In genomic region chr5:140174472-140175366, GRCh38 we compare ENCODE assay signal across 8 cellular contexts. TPM values are rescaled to one million over a fixed set of nuclear protein-coding genes. Genes with fewer than 3 reads are reported as not detected.
DNase-seq lines count a peak whose midpoint lies in the region; TF ChIP-seq lines count a peak whose summit lies in the region.

A gene with protein sequence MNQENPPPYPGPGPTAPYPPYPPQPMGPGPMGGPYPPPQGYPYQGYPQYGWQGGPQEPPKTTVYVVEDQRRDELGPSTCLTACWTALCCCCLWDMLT (plus strand): TSS chr5:140175188. CDS start chr5:140194466, 19,278 bp downstream.

- H3K9me3 ChIP-seq in SK-N-MC (ENCODE audit: low read depth, low read length) = no peaks in the 10 kb centered on the region
- no peaks in the 10 kb centered on the region for H3K9me3 ChIP-seq in suprapubic skin

- H3K27me3 Mint-ChIP-seq in HFFc6 (ENCODE audit: insufficient read depth) = no peaks in the 10 kb centered on the region; the same call in 1 of the 2 replicates
- H3K27me3 Mint-ChIP-seq in activated naive CD4-positive, alpha-beta T cell treated with anti-CD3 and anti-CD28 coated beads, Interleukin-2, amount 50 U/mL, for 24 hours = peaks cover 3% of the 10 kb centered on the region

- H3K4me1 ChIP-seq in suprapubic skin = peaks cover 40% of the 10 kb centered on the region

- TF ChIP-seq EP300 in suprapubic skin (IDR thresholded peaks at IDR 0.05) = no peak

- H3K9ac ChIP-seq in SK-N-MC (ENCODE audit: insufficient read length) = peak within 1 kb of the TSS; percentile 84

- no peaks in the 10 kb centered on the region for H3K9me3 Mint-ChIP-seq in HFFc6
- no peaks in the 10 kb centered on the region for H3K9me3 Mint-ChIP-seq in activated naive CD4-positive, alpha-beta T cell treated with anti-CD3 and anti-CD28 coated beads, Interleukin-2, amount 50 U/mL, for 24 hours

- H3K27ac ChIP-seq in SK-N-MC (peak within 1 kb of the TSS; percentile 82), suprapubic skin (peak within 1 kb of the TSS; percentile 98)

- peak within 1 kb of the TSS; percentile 90 for H3K27ac Mint-ChIP-seq in HFFc6
- H3K27ac Mint-ChIP-seq in activated naive CD4-positive, alpha-beta T cell treated with anti-CD3 and anti-CD28 coated beads, Interleukin-2, amount 50 U/mL, for 24 hours = peak within 1 kb of the TSS; percentile 87

- 8% methylated on average over 21 of the region's 61 CpGs for WGBS in suprapubic skin

- no peaks in the 10 kb centered on the region for H3K36me3 ChIP-seq in SK-N-MC (ENCODE audit: insufficient read depth, low read length)
- H3K36me3 ChIP-seq in suprapubic skin = no peaks in the 10 kb centered on the region

- peak; percentile 77 for DNase-seq in GM04504 (ENCODE audit: low read depth)
- peak; percentile 83 for DNase-seq in HFFc6
- peak; percentile 92 for DNase-seq in NCI-H1048 (lab: John Stamatoyannopoulos, UW)
- peak; percentile 52 for DNase-seq in SK-N-MC (ENCODE audit: low read depth, low spot score)
- DNase-seq in globus pallidus (ENCODE audit: low spot score) = peak; percentile 93
- peak; percentile 53 to 97 (median 87) for DNase-seq in nucleus accumbens (lab: John Stamatoyannopoulos, UW)
- DNase-seq in suprapubic skin (ENCODE audit: low spot score in 2 of 2) = peak; percentile 98

- no peaks in the 10 kb centered on the region for H3K36me3 Mint-ChIP-seq in HFFc6 (ENCODE audit: low read depth)
- H3K36me3 Mint-ChIP-seq in activated naive CD4-positive, alpha-beta T cell treated with anti-CD3 and anti-CD28 coated beads, Interleukin-2, amount 50 U/mL, for 24 hours = no peaks in the 10 kb centered on the region

- H3K27me3 ChIP-seq in suprapubic skin = no peaks in the 10 kb centered on the region

- H3K4me3 ChIP-seq in SK-N-MC (peak within 1 kb of the TSS; percentile 99), suprapubic skin (peak within 1 kb of the TSS; percentile 92)

- peak in 1 of 2 donors; percentile 55 for TF ChIP-seq POLR2A in suprapubic skin (IDR thresholded peaks at IDR 0.05)

- peak within 1 kb of the TSS; percentile 95 for H3K4me3 Mint-ChIP-seq in HFFc6
- H3K4me3 Mint-ChIP-seq in activated naive CD4-positive, alpha-beta T cell treated with anti-CD3 and anti-CD28 coated beads, Interleukin-2, amount 50 U/mL, for 24 hours = peak within 1 kb of the TSS; percentile 94

- H3K4me1 Mint-ChIP-seq in HFFc6 (ENCODE audit: low read depth) = peaks cover 21% of the 10 kb centered on the region
- peaks cover 15% of the 10 kb centered on the region for H3K4me1 Mint-ChIP-seq in activated naive CD4-positive, alpha-beta T cell treated with anti-CD3 and anti-CD28 coated beads, Interleukin-2, amount 50 U/mL, for 24 hours

- no peak for TF ChIP-seq CTCF in HFFc6 (IDR thresholded peaks at IDR 0.05)
- TF ChIP-seq CTCF in suprapubic skin (IDR thresholded peaks at IDR 0.05) = no peak

RNA-seq across cellular contexts. Expression of the gene that starts here (rescaled TPM):
- 10 to 100 TPM; 11.6 to 16.7 (median 12.5) TPM for total RNA-seq in HFFc6 (2021; fragmentation: NEBNext Ultra II Directional; extraction: Animal tissue kit (Norgen Biotek cat#: 25700))
- total RNA-seq in suprapubic skin = 10 to 100 TPM; 21.0 to 66.4 (median 37.0) TPM

Comparison
In these comparisons a context has a peak if more than half of its experiments do, and no peak if none do; other contexts are left out.
1. Peak in every context shown above with its lines: DNase-seq, H3K4me3 ChIP-seq and H3K27ac ChIP-seq.